In genomic region chr5:175243441-175243840, GRCh38 we compare ENCODE assay signal across 21 cellular contexts.
DNase-seq lines count a peak whose midpoint lies in the region; ATAC-seq and TF ChIP-seq lines count a peak whose summit lies in the region.
"Had no signal": no experiment of that assay in that cellular context is flagged by ENCODE, and none has a peak within 500 bp of the region (broad histone marks: within the 10 kb centered on the region; RNA-seq: fewer than 3 reads in every experiment).

No MANE protein-coding gene starts in this region.

- H3K56ac ChIP-seq in H9 (ENCODE audit: insufficient read length, low read depth, low read length) (no peak overlapping the region), IMR-90 (ENCODE audit: extremely low read depth, insufficient read depth, low read length) (no peak overlapping the region), mesendoderm (ENCODE audit: low read length) (no peak overlapping the region)

- H3K27ac Mint-ChIP-seq in H9, result no peak overlapping the region
- H3K27ac Mint-ChIP-seq in endodermal cell, result no peak overlapping the region
- H3K27ac Mint-ChIP-seq in stimulated activated naive B cell treated with anti-CD40 and anti-IgM and Interleukin-4, amounts not matched to agents 10 μg/mL and 1 μg/mL and 100 μg/mL, for 72 hours, result no peak overlapping the region
- H3K27ac Mint-ChIP-seq: CD4-positive, CD25-positive, alpha-beta regulatory T cell; CD8-positive, alpha-beta memory T cell had no signal

- no peaks in the 10 kb centered on the region for H3K9me3 Mint-ChIP-seq in H9
- H3K9me3 Mint-ChIP-seq in endodermal cell, result no peaks in the 10 kb centered on the region
- no peaks in the 10 kb centered on the region for H3K9me3 Mint-ChIP-seq in stimulated activated naive B cell treated with anti-CD40 and anti-IgM and Interleukin-4, amounts not matched to agents 10 μg/mL and 1 μg/mL and 100 μg/mL, for 72 hours

- H3K14ac ChIP-seq in H9 (ENCODE audit: insufficient read depth, low read length), result no peak overlapping the region
- no peak overlapping the region for H3K14ac ChIP-seq in IMR-90 (replicated peaks; ENCODE audit: low read depth, low read length)

- CTCF ChIA-PET in IMR-90 (lab: Yijun Ruan, JAX), result no interaction called here

- no peaks in the 10 kb centered on the region; the same call in 1 of the 2 replicates for H3K27me3 ChIP-seq in H9 (ENCODE audit: insufficient read depth, low read length)
- H3K27me3 ChIP-seq in IMR-90 (ENCODE audit: control insufficient read depth, insufficient read depth, low read length), result no peaks in the 10 kb centered on the region
- H3K27me3 ChIP-seq in endodermal cell (ENCODE audit: control insufficient read depth, insufficient read depth, low read length, poor library complexity, severe bottlenecking), result no peaks in the 10 kb centered on the region
- H3K27me3 ChIP-seq in mesendoderm (ENCODE audit: insufficient read depth, low read length, poor library complexity), result no peaks in the 10 kb centered on the region
- no peaks in the 10 kb centered on the region for H3K27me3 ChIP-seq in GM23248 (replicated peaks; ENCODE audit: insufficient read depth)

- no peak for TF ChIP-seq POLR2A in IMR-90 (IDR thresholded peaks at IDR 0.05; ENCODE audit: low read depth, low read length)

- H3K36me3 ChIP-seq in IMR-90 (ENCODE audit: control insufficient read depth, insufficient read depth, low read length) (no peaks in the 10 kb centered on the region), endodermal cell (ENCODE audit: control insufficient read depth, insufficient read depth, low read length) (no peaks in the 10 kb centered on the region), mesendoderm (ENCODE audit: control insufficient read depth, insufficient read depth, low read length) (no peaks in the 10 kb centered on the region), GM23248 (ENCODE audit: low read depth) (no peaks in the 10 kb centered on the region)
- H3K36me3 ChIP-seq: BE2C had no signal

- no peak overlapping the region for H2BK15ac ChIP-seq in H9 (ENCODE audit: low read depth, low read length)
- H2BK15ac ChIP-seq in IMR-90 (ENCODE audit: low read depth, low read length), result no peak overlapping the region
- H2BK15ac ChIP-seq in mesendoderm (replicated peaks; ENCODE audit: low read depth), result no peak overlapping the region

- H3K4me3 Mint-ChIP-seq in H9 (no peak overlapping the region), endodermal cell (no peak overlapping the region)
- no peak overlapping the region for H3K4me3 Mint-ChIP-seq in stimulated activated naive B cell treated with anti-CD40 and anti-IgM and Interleukin-4, amounts not matched to agents 10 μg/mL and 1 μg/mL and 100 μg/mL, for 72 hours
- H3K4me3 Mint-ChIP-seq: CD4-positive, CD25-positive, alpha-beta regulatory T cell; CD8-positive, alpha-beta memory T cell had no signal

- no peak overlapping the region for H3K4ac ChIP-seq in H9 (ENCODE audit: low read depth, low read length)
- H3K4ac ChIP-seq in IMR-90 (ENCODE audit: low read depth, low read length), result 0 out of 2 replicates have a peak overlapping the region, but pooled peaks have one; percentile 13
- no peak overlapping the region for H3K4ac ChIP-seq in mesendoderm (ENCODE audit: low read depth, low read length)

- H3K23ac ChIP-seq in H9 (ENCODE audit: insufficient read length, low read depth, low read length) (no peak overlapping the region), IMR-90 (ENCODE audit: low read depth, low read length) (no peak overlapping the region), mesendoderm (ENCODE audit: low read length) (no peak overlapping the region)

- no peak overlapping the region for H4K5ac ChIP-seq in H9 (ENCODE audit: insufficient read length, low read depth, low read length)
- H4K5ac ChIP-seq in IMR-90 (ENCODE audit: low read depth, low read length), result no peak overlapping the region
- no peak overlapping the region for H4K5ac ChIP-seq in mesendoderm (ENCODE audit: low read length)

- intact Hi-C loops in IMR-90 (cut with micrococcal nuclease), result no loop called here

- H4K91ac ChIP-seq in H9 (ENCODE audit: insufficient read length, low read depth, low read length) (no peak overlapping the region), IMR-90 (ENCODE audit: insufficient read depth, low read depth, low read length) (no peak overlapping the region)

- H3K4me2 ChIP-seq in H9 (ENCODE audit: insufficient read depth, insufficient read length, low read length) (no peak overlapping the region), IMR-90 (ENCODE audit: low read depth, low read length) (no peak overlapping the region), mesendoderm (ENCODE audit: low read length) (no peak overlapping the region), GM23248 (ENCODE audit: unreplicated experiment) (no peak overlapping the region)
- H3K4me2 ChIP-seq: KMS-11 had no signal

- no peaks in the 10 kb centered on the region for H3K4me1 Mint-ChIP-seq in H9
- no peaks in the 10 kb centered on the region for H3K4me1 Mint-ChIP-seq in endodermal cell
- H3K4me1 Mint-ChIP-seq in stimulated activated naive B cell treated with anti-CD40 and anti-IgM and Interleukin-4, amounts not matched to agents 10 μg/mL and 1 μg/mL and 100 μg/mL, for 72 hours, result no peaks in the 10 kb centered on the region
- H3K4me1 Mint-ChIP-seq: CD4-positive, CD25-positive, alpha-beta regulatory T cell; CD8-positive, alpha-beta memory T cell had no signal

- H3K9me3 ChIP-seq in H9 (ENCODE audit: control insufficient read depth, low read depth, low read length), result no peaks in the 10 kb centered on the region
- H3K9me3 ChIP-seq in IMR-90 (ENCODE audit: control insufficient read depth, insufficient read depth, low read length), result no peaks in the 10 kb centered on the region
- no peaks in the 10 kb centered on the region for H3K9me3 ChIP-seq in endodermal cell (ENCODE audit: control insufficient read depth, low read length)
- no peaks in the 10 kb centered on the region for H3K9me3 ChIP-seq in GM23248 (ENCODE audit: low read depth)
- H3K9me3 ChIP-seq: BE2C had no signal

- no peak overlapping the region for H2AK5ac ChIP-seq in H9 (ENCODE audit: insufficient read length, low read length)
- H2AK5ac ChIP-seq in IMR-90 (ENCODE audit: low read depth, low read length), result no peak overlapping the region
- no peak overlapping the region for H2AK5ac ChIP-seq in mesendoderm (ENCODE audit: low read length)

- peak; percentile 43; the same call in 1 of the 3 replicates for TF ChIP-seq CTCF in H9 (conservative IDR thresholded peaks at IDR 0.05)
- no peak for TF ChIP-seq CTCF in IMR-90 (conservative IDR thresholded peaks at IDR 0.05; ENCODE audit: low read depth, low read length)
- peak; percentile 54 for TF ChIP-seq CTCF in endodermal cell (conservative IDR thresholded peaks at IDR 0.05)

- peak; percentile 35 for DNase-seq in H9
- DNase-seq in IMR-90, result no peak
- peak; percentile 65 for DNase-seq in endodermal cell
- peak; percentile 4 for DNase-seq in mesendoderm
- no peak for DNase-seq in GM23248
- DNase-seq in GOT3 (lab: John Stamatoyannopoulos, UW), result no peak
- DNase-seq in stimulated activated naive B cell treated with anti-CD40 and anti-IgM and Interleukin-4, amounts not matched to agents 10 μg/mL and 1 μg/mL and 100 μg/mL, for 72 hours, result no peak
- DNase-seq: ACHN; BE2C; C1 segment of cervical spinal cord; CD4-positive, CD25-positive, alpha-beta regulatory T cell; CD8-positive, alpha-beta memory T cell; COR-L47; DMS 273 treated with DMSO at 0.1 percent for 48 hours; DMS53; DND-41; EL; HCEC 1CT had no signal

- no peaks in the 10 kb centered on the region for H3K9me2 ChIP-seq in GM23248 (ENCODE audit: insufficient read depth)

- H3K79me1 ChIP-seq in H9 (ENCODE audit: insufficient read depth, low read depth, low read length, poor library complexity, severe bottlenecking) (no peaks in the 10 kb centered on the region), IMR-90 (ENCODE audit: low read depth in 1 of 2, low read length in 2 of 2) (no peaks in the 10 kb centered on the region), mesendoderm (ENCODE audit: low read length) (no peaks in the 10 kb centered on the region)

- no peak overlapping the region for H2AK9ac ChIP-seq in IMR-90 (replicated peaks; ENCODE audit: low read depth, low read length, poor library complexity)

- WGBS in H9 (ENCODE audit: extremely low coverage, insufficient read length, low lambda C conversion rate), result no CpG with 5 or more reads among the region's 6 CpGs
- WGBS in IMR-90 (ENCODE audit: extremely low coverage in 2 of 2, insufficient read length in 1 of 2), 2 experiments, result 70% methylated on average over 2 of the region's 6 CpGs; no CpG with 5 or more reads in 1 of the 2 experiments
- WGBS in endodermal cell (ENCODE audit: insufficient coverage in 1 of 2, insufficient read length in 1 of 2), 2 experiments, result 73 to 75% methylated on average over 6 of the region's 6 CpGs
- no CpG with 5 or more reads among the region's 6 CpGs for WGBS in mesendoderm (ENCODE audit: extremely low coverage, insufficient coverage, low lambda C conversion rate)
- WGBS in GM23248 (ENCODE audit: low coverage in 1 of 2, low lambda C conversion rate in 2 of 2, missing lambda C conversion rate in 2 of 2), 2 experiments, result 34 to 44% methylated on average over 6 of the region's 6 CpGs

- H3K36me3 Mint-ChIP-seq in H9 (ENCODE audit: insufficient read depth in 1 of 3, low read depth in 3 of 3), result no peaks in the 10 kb centered on the region
- H3K36me3 Mint-ChIP-seq in endodermal cell (ENCODE audit: low read depth), result no peaks in the 10 kb centered on the region
- no peaks in the 10 kb centered on the region for H3K36me3 Mint-ChIP-seq in stimulated activated naive B cell treated with anti-CD40 and anti-IgM and Interleukin-4, amounts not matched to agents 10 μg/mL and 1 μg/mL and 100 μg/mL, for 72 hours
- H3K36me3 Mint-ChIP-seq: CD4-positive, CD25-positive, alpha-beta regulatory T cell; CD8-positive, alpha-beta memory T cell had no signal

- no peaks in the 10 kb centered on the region for H3K4me1 ChIP-seq in H9 (ENCODE audit: insufficient read depth, low read length)
- H3K4me1 ChIP-seq in IMR-90 (ENCODE audit: control insufficient read depth, insufficient read depth, low read length), result peaks cover 4% of the 10 kb centered on the region
- no peaks in the 10 kb centered on the region for H3K4me1 ChIP-seq in endodermal cell (ENCODE audit: control insufficient read depth, insufficient read depth, low read length)
- H3K4me1 ChIP-seq in mesendoderm (ENCODE audit: control insufficient read depth, low read depth, low read length), result no peaks in the 10 kb centered on the region
- peaks cover 14% of the 10 kb centered on the region; the same call in 1 of the 2 replicates for H3K4me1 ChIP-seq in GM23248 (ENCODE audit: insufficient read depth)
- H3K4me1 ChIP-seq: BE2C had no signal

- no peak for TF ChIP-seq RAD21 in IMR-90 (IDR thresholded peaks at IDR 0.05; ENCODE audit: low read length)

- in situ Hi-C loops in IMR-90 (cut with MboI; ENCODE audit: low sequenced_read_pairs), result no loop called here
- in situ Hi-C loops in GM23248 (cut with MboI), result no loop called here

- H2BK120ac ChIP-seq in H9 (ENCODE audit: low read depth, low read length, poor library complexity, severe bottlenecking) (no peak overlapping the region), IMR-90 (ENCODE audit: low read depth, low read length) (no peak overlapping the region), mesendoderm (ENCODE audit: low read depth, low read length) (no peak overlapping the region)

- H3K18ac ChIP-seq in H9 (ENCODE audit: insufficient read length, low read depth, low read length) (no peak overlapping the region), IMR-90 (ENCODE audit: low read depth, low read length) (no peak overlapping the region), mesendoderm (ENCODE audit: low read length) (no peak overlapping the region)

- dilution Hi-C loops in IMR-90 (cut with HindIII; ENCODE audit: low sequenced_read_pairs, unreplicated experiment), result no loop called here

- H3K9ac ChIP-seq in H9 (ENCODE audit: extremely low read depth, insufficient read length, low read length) (no peak overlapping the region), IMR-90 (ENCODE audit: low read depth, low read length) (no peak overlapping the region), endodermal cell (ENCODE audit: extremely low read depth, low read length, poor library complexity, severe bottlenecking) (no peak overlapping the region), mesendoderm (ENCODE audit: low read length) (no peak overlapping the region), GM23248 (no peak overlapping the region)
- H3K9ac ChIP-seq: KMS-11 had no signal

- H3F3A ChIP-seq in GM23248 (ENCODE audit: insufficient read depth), result peaks cover 23% of the 10 kb centered on the region

- ATAC-seq in IMR-90 (ENCODE audit: low read depth) (no peak), GM19324 (IDR thresholded peaks at IDR 0.05; ENCODE audit: low FRiP score, unreplicated experiment) (no peak)
- no peak for ATAC-seq in stimulated activated naive B cell treated with anti-CD40 and anti-IgM and Interleukin-4, amounts not matched to agents 10 μg/mL and 1 μg/mL and 100 μg/mL, for 72 hours (replicated peaks)
- ATAC-seq: GM12878 had no signal

- no peak overlapping the region for H3K4me3 ChIP-seq in IMR-90 (ENCODE audit: insufficient read depth, low read depth, low read length)
- H3K4me3 ChIP-seq in endodermal cell (ENCODE audit: low read length), result no peak overlapping the region
- H3K4me3 ChIP-seq in mesendoderm (ENCODE audit: low read length), result no peak overlapping the region
- H3K4me3 ChIP-seq in GM23248, result no peak overlapping the region
- H3K4me3 ChIP-seq: GM12878 had no signal

- H2BK12ac ChIP-seq in H9 (ENCODE audit: insufficient read length, low read depth, low read length), result no peak overlapping the region

- BruUV-seq in IMR-90 (replicated peaks; lab: Mats Ljungman, UMichigan), result no TSS peak

- H3K27ac ChIP-seq in H9 (ENCODE audit: insufficient read length, low read depth, low read length) (no peak overlapping the region), IMR-90 (ENCODE audit: insufficient read depth, low read length) (no peak overlapping the region), endodermal cell (ENCODE audit: low read depth, low read length) (no peak overlapping the region), mesendoderm (ENCODE audit: low read depth, low read length) (no peak overlapping the region), GM23248 (no peak overlapping the region)
- H3K27ac ChIP-seq: KMS-11 had no signal

- no peak overlapping the region for H3T11ph ChIP-seq in H9 (ENCODE audit: low read length)

- H2AFZ ChIP-seq in H9 (ENCODE audit: low read length), result no peak overlapping the region
- H2AFZ ChIP-seq in IMR-90 (replicated peaks; ENCODE audit: low read length, poor library complexity), result no peak overlapping the region
- H2AFZ ChIP-seq in GM23248, result no peak overlapping the region

- POLR2A ChIA-PET in IMR-90 (lab: Charles Lee; ENCODE audit: unreplicated experiment), result no interaction called here

- no peak overlapping the region for H2BK20ac ChIP-seq in H9 (ENCODE audit: low read depth, low read length, poor library complexity, severe bottlenecking)
- no peak overlapping the region for H2BK20ac ChIP-seq in IMR-90 (ENCODE audit: low read depth, low read length)

- H2BK5ac ChIP-seq in H9 (ENCODE audit: insufficient read length, low read length), result no peak overlapping the region
- no peak overlapping the region for H2BK5ac ChIP-seq in IMR-90 (ENCODE audit: low read depth, low read length, poor library complexity, severe bottlenecking)
- H2BK5ac ChIP-seq in mesendoderm (ENCODE audit: low read length), result no peak overlapping the region

- H4K20me1 ChIP-seq in H9 (ENCODE audit: control insufficient read depth, insufficient read depth, insufficient read length), result no peaks in the 10 kb centered on the region
- no peaks in the 10 kb centered on the region for H4K20me1 ChIP-seq in IMR-90 (ENCODE audit: insufficient read depth, low read length)
- no peaks in the 10 kb centered on the region for H4K20me1 ChIP-seq in GM23248 (ENCODE audit: insufficient read depth)

- no peak overlapping the region for H4K8ac ChIP-seq in H9 (replicated peaks; ENCODE audit: insufficient read length, low read depth, low read length)
- no peak overlapping the region for H4K8ac ChIP-seq in IMR-90 (ENCODE audit: low read depth in 2 of 2, low read length in 2 of 2)
- H4K8ac ChIP-seq in mesendoderm (ENCODE audit: low read depth, low read length), result no peak overlapping the region

- no peaks in the 10 kb centered on the region for H3K23me2 ChIP-seq in H9 (ENCODE audit: insufficient read length, low read depth, low read length, poor library complexity, severe bottlenecking)

- H3K27me3 Mint-ChIP-seq in H9 (ENCODE audit: low read depth) (peaks cover 1% of the 10 kb centered on the region), endodermal cell (ENCODE audit: insufficient read depth) (peaks cover 21% of the 10 kb centered on the region)
- H3K27me3 Mint-ChIP-seq in stimulated activated naive B cell treated with anti-CD40 and anti-IgM and Interleukin-4, amounts not matched to agents 10 μg/mL and 1 μg/mL and 100 μg/mL, for 72 hours, result peaks cover 0 to 16% of the 10 kb centered on the region in 2 donors

- peaks cover 13% of the 10 kb centered on the region for H3K9me1 ChIP-seq in IMR-90 (ENCODE audit: insufficient read depth, low read length)

- H3K79me2 ChIP-seq in H9 (ENCODE audit: insufficient read depth, low read length) (no peaks in the 10 kb centered on the region), mesendoderm (ENCODE audit: control insufficient read depth, insufficient read depth, low read length) (no peaks in the 10 kb centered on the region), GM23248 (ENCODE audit: insufficient read depth) (no peaks in the 10 kb centered on the region)

Comparison
In these comparisons a context has a peak if more than half of its experiments do, and no peak if none do; other contexts are left out.
1. DNase-seq: peak in H9 (single experiment), endodermal cell (single experiment) and mesendoderm (single experiment); none in IMR-90 (single experiment), GM23248 (single experiment), GOT3 (single experiment) and stimulated activated naive B cell treated with anti-CD40 and anti-IgM and Interleukin-4, amounts not matched to agents 10 μg/mL and 1 μg/mL and 100 μg/mL, for 72 hours (single experiment).